Comparison of ENCODE assay signal across 8 cellular contexts in the genomic region with DNA sequence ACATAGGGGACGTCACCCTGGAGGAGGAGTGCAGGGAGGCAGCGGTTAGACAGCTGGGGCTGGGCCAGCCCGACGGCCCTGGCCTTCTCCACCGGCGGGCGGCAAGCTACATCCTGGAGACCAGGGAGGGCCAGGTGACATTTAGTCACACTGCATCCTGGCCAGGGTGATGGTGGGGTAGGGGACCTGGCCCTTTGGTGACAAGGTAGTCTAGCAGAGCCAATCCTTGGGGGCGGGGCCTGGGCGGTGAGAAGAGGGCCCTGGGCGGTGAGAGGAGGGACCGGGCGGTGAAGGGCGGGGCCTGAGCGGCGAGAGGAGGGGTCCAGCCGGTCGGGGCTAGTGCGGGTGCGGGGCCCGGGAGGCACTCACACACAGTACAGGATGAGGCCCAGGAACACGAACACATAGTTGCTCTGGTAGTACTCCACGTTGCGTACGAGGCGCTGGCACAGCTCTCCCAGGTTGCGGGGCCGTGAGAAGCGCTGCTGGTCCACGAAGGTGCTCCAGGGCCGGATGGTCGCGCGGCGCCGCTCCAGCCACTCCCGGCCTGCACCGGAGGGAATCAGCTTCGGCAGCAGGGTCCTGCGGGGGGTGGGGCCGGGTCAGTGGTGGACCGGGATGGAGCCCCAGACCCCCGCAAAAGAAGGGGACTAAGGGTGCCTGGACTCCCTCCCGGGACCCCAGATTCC. TPM values are rescaled to one million over a fixed set of nuclear protein-coding genes. Genes with fewer than 3 reads are reported as not detected.
DNase-seq lines count a peak whose midpoint lies in the region; ATAC-seq and TF ChIP-seq lines count a peak whose summit lies in the region.

No MANE protein-coding gene starts in this region.

- H3K27ac ChIP-seq in SK-N-MC, result peak overlapping the region; percentile 35; the same call in 1 of the 2 replicates
- H3K27ac ChIP-seq in ovary, result peak overlapping the region; percentile 82 to 87
- H3K27ac ChIP-seq in thymus (ENCODE audit: low read depth), result peak overlapping the region; percentile 52

- TF ChIP-seq CTCF in ovary (IDR thresholded peaks at IDR 0.05), result peak in 1 of 3 donors; percentile 13

- TF ChIP-seq EP300 in ovary (IDR thresholded peaks at IDR 0.05), result no peak

- peak overlapping the region; percentile 73 for H3K9ac ChIP-seq in SK-N-MC (ENCODE audit: insufficient read length)

- H3K9me3 Mint-ChIP-seq in activated naive CD4-positive, alpha-beta T cell treated with anti-CD3 and anti-CD28 coated beads, Interleukin-2, amount 50 U/mL, for 24 hours, result no peaks in the 10 kb centered on the region

- H3K4me1 Mint-ChIP-seq in activated naive CD4-positive, alpha-beta T cell treated with anti-CD3 and anti-CD28 coated beads, Interleukin-2, amount 50 U/mL, for 24 hours, result peaks cover 17% of the 10 kb centered on the region

- no peaks in the 10 kb centered on the region for H3K27me3 Mint-ChIP-seq in activated naive CD4-positive, alpha-beta T cell treated with anti-CD3 and anti-CD28 coated beads, Interleukin-2, amount 50 U/mL, for 24 hours

- H3K27me3 ChIP-seq in ovary (no peaks in the 10 kb centered on the region), thymus (ENCODE audit: control insufficient read depth, insufficient read depth) (no peaks in the 10 kb centered on the region)

- H3K4me3 ChIP-seq in SK-N-MC (peak overlapping the region; percentile 91), ovary (peak overlapping the region; percentile 93), thymus (ENCODE audit: low read length) (peak overlapping the region; percentile 62)

- no peaks in the 10 kb centered on the region; the same call in 1 of the 2 replicates for H3K36me3 ChIP-seq in SK-N-MC (ENCODE audit: insufficient read depth, low read length)
- no peaks in the 10 kb centered on the region for H3K36me3 ChIP-seq in ovary
- peaks cover 23% of the 10 kb centered on the region for H3K36me3 ChIP-seq in thymus (ENCODE audit: control insufficient read depth, insufficient read depth)

- DNase-seq in C1 segment of cervical spinal cord (lab: John Stamatoyannopoulos, UW) (peak in 12 of 14 donors; percentile 5 to 44 (median 30)), LoVo (ENCODE audit: low spot score) (peak; percentile 77), SK-N-MC (ENCODE audit: low read depth, low spot score) (no peak), glomerular visceral epithelial cell (ENCODE audit: extremely low spot score) (peak; percentile 69), ovary (peak; percentile 78 to 86 (median 84))

- WGBS in ovary, 3 donors, result 1 to 2% (median 2%) methylated on average over 42 to 43 of the region's 43 CpGs
- WGBS in thymus, result 4% methylated on average over 43 of the region's 43 CpGs

- peak; percentile 53 for ATAC-seq in GM19463 (IDR thresholded peaks at IDR 0.05; ENCODE audit: unreplicated experiment)

- TF ChIP-seq POLR2A in ovary (IDR thresholded peaks at IDR 0.05), result peak; percentile 63

- peak overlapping the region; percentile 95 for H3K4me3 Mint-ChIP-seq in activated naive CD4-positive, alpha-beta T cell treated with anti-CD3 and anti-CD28 coated beads, Interleukin-2, amount 50 U/mL, for 24 hours

- intact Hi-C loops in ovary (cut with DNase I), result loop anchor here in 1 of 4 donors (5.0 kb wide), 1 partner anchor 96 kb away; the partner anchor contains the start of gene RPS19

- no peaks in the 10 kb centered on the region for H3K9me3 ChIP-seq in SK-N-MC (ENCODE audit: low read depth, low read length)
- no peaks in the 10 kb centered on the region for H3K9me3 ChIP-seq in ovary
- H3K9me3 ChIP-seq in thymus (ENCODE audit: control insufficient read depth), result no peaks in the 10 kb centered on the region

- H3K36me3 Mint-ChIP-seq in activated naive CD4-positive, alpha-beta T cell treated with anti-CD3 and anti-CD28 coated beads, Interleukin-2, amount 50 U/mL, for 24 hours, result no peaks in the 10 kb centered on the region

- peaks cover 1% of the 10 kb centered on the region for H3K4me1 ChIP-seq in ovary (ENCODE audit: insufficient read depth)
- peaks cover 2% of the 10 kb centered on the region for H3K4me1 ChIP-seq in thymus (ENCODE audit: control insufficient read depth, insufficient read depth, low read length)

- H3K27ac Mint-ChIP-seq in activated naive CD4-positive, alpha-beta T cell treated with anti-CD3 and anti-CD28 coated beads, Interleukin-2, amount 50 U/mL, for 24 hours, result peak overlapping the region; percentile 35

RNA-seq across cellular contexts. Expression of gene RABAC1, which starts 0.6 kb away (rescaled TPM):
- total RNA-seq in ovary, result 100 to 1,000 TPM; 120 to 206 (median 147) TPM
- polyA plus RNA-seq in ovary (100 to 1,000 TPM in 1 of 2 donors, 10 to 100 TPM in 1; 21.2 to 224 TPM), thymus (111 TPM)

RNA-seq across cellular contexts. Expression of gene ERFL, which starts 30.3 kb away (rescaled TPM):
- total RNA-seq in ovary, result 1 to 10 TPM in 1 of 7 donors, under 1 TPM in 6; 0.11 to 1.3 (median 0.50) TPM
- under 1 TPM in 1 of 2 donors, not detected in 1; 0.24 TPM for polyA plus RNA-seq in ovary
- 3.5 TPM for polyA plus RNA-seq in thymus

RNA-seq across cellular contexts. Expression of gene ATP1A3, which starts 35.5 kb away (rescaled TPM):
- under 1 TPM in 1 of 7 donors, not detected in 6; 0.32 TPM for total RNA-seq in ovary
- polyA plus RNA-seq in ovary (under 1 TPM; 0.02 to 0.33 TPM), thymus (2.6 TPM)
